ENCODE assay signal across 16 cellular contexts in the genomic region with DNA sequence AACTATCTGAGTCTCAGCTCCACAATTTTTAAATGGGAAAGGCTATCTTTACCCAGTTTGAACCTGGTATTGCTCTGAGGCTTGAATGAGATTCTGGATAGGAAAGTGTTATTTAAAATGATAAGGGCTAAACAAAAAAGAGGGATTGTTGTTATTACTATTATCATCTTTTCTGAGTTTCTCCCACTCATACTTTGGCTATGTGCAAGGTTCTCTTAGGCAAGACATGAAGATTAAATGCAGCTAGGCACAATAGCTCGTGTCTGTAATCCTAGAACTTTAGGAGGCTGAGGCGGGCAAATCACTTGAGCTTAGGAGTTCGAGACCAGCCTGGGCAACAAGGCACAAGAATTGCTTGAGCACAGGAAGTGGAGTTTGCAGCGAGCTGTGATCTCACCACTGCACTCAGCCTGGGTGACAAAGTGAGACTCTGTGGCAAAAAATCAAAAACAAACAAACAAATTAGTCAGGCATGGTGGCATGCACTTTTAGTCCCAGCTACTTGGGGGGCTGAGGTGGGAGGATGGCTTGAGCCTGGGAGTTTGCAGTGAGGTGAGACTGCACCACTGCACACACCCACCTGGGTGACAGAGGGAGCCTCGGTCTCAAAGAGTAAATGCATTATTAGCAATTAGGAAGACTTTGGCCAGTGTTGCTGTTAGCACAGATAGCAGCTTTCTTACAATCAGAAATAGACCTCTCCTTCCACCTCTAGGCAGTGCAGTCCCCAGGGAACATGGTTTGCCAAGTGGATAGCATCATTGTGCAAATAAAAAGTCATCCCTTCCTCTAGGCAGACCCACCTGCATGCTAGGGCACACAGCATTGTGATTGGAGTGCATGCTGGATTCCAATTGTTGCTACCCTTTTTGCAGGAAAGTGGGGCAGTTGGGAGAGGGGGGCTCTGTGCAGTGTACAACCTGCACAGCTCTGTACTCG.
DNase-seq lines count a peak whose midpoint lies in the region; ATAC-seq and TF ChIP-seq lines count a peak whose summit lies in the region.
"Had no signal": no experiment of that assay in that cellular context is flagged by ENCODE, and none has a peak within 500 bp of the region (broad histone marks: within the 10 kb centered on the region; RNA-seq: fewer than 3 reads in every experiment).

No MANE protein-coding gene starts in this region.

- POLR2A ChIA-PET in T-cell (lab: Charles Lee): no interaction called here

- H3K36me3 ChIP-seq in right atrium auricular region: no peaks in the 10 kb centered on the region
- H3K36me3 ChIP-seq: colonic mucosa, ovary, suprapubic skin had no signal

- H3K9me3 ChIP-seq in right cardiac atrium (ENCODE audit: control insufficient read depth, low read length) (no peaks in the 10 kb centered on the region), right atrium auricular region (no peaks in the 10 kb centered on the region)
- H3K9me3 ChIP-seq: colonic mucosa, ovary, suprapubic skin had no signal

- H3K36me3 Mint-ChIP-seq in central memory CD8-positive, alpha-beta T cell (ENCODE audit: insufficient read depth): no peaks in the 10 kb centered on the region
- no peaks in the 10 kb centered on the region for H3K36me3 Mint-ChIP-seq in T-cell

- H3K4me1 ChIP-seq in right cardiac atrium (ENCODE audit: control insufficient read depth, insufficient read depth, low read length): peaks cover 27% of the 10 kb centered on the region
- H3K4me1 ChIP-seq in right atrium auricular region: peaks cover 0 to 61% of the 10 kb centered on the region in 2 donors
- H3K4me1 ChIP-seq: colonic mucosa had no signal

- no peaks in the 10 kb centered on the region for H3K27me3 ChIP-seq in right cardiac atrium (ENCODE audit: control insufficient read depth, insufficient read depth)
- no peaks in the 10 kb centered on the region for H3K27me3 ChIP-seq in right atrium auricular region
- H3K27me3 ChIP-seq: colonic mucosa, ovary, suprapubic skin had no signal

- H3K27me3 Mint-ChIP-seq in central memory CD8-positive, alpha-beta T cell: no peaks in the 10 kb centered on the region
- H3K27me3 Mint-ChIP-seq in T-cell: peaks cover 0 to 2% of the 10 kb centered on the region in 2 donors

- TF ChIP-seq CTCF in right atrium auricular region (IDR thresholded peaks at IDR 0.05): no peak

- H3K4me3 Mint-ChIP-seq in central memory CD8-positive, alpha-beta T cell: no peak overlapping the region
- H3K4me3 Mint-ChIP-seq in T-cell: no peak overlapping the region
- H3K4me3 Mint-ChIP-seq: activated naive CD4-positive, alpha-beta T cell treated with anti-CD3 and anti-CD28 coated beads for 36 hours had no signal

- intact Hi-C loops in right cardiac atrium (cut with DNase I) (loop anchor here in 2 of 4 donors (5.0 to 10.0 kb wide), 2 partner anchors 90 to 137 kb away; no protein-coding TSS in a partner anchor), left cardiac atrium (cut with DNase I) (loop anchor here (5.0 to 10.0 kb wide), 2 partner anchors 83 to 85 kb away; no protein-coding TSS in a partner anchor)

- H3K27ac ChIP-seq in right cardiac atrium (ENCODE audit: low read length): peak overlapping the region; percentile 5
- peak overlapping the region in 1 of 2 donors; percentile 3 for H3K27ac ChIP-seq in right atrium auricular region
- H3K27ac ChIP-seq: colonic mucosa, ovary, suprapubic skin had no signal

- 63% methylated on average over 6 of the region's 6 CpGs for WGBS in right cardiac atrium

- CTCF ChIA-PET in T-cell (lab: Charles Lee): interaction anchor here in 1 of 2 donors (0.5 to 1.3 kb wide), 2 partner anchors 111 to 544 kb away, joined by 3 read pairs; no protein-coding TSS in a partner anchor

- no peak overlapping the region for H3K27ac Mint-ChIP-seq in central memory CD8-positive, alpha-beta T cell (ENCODE audit: low read depth)
- no peak overlapping the region for H3K27ac Mint-ChIP-seq in T-cell
- H3K27ac Mint-ChIP-seq: activated naive CD4-positive, alpha-beta T cell treated with anti-CD3 and anti-CD28 coated beads for 36 hours had no signal

- H3K4me1 Mint-ChIP-seq in central memory CD8-positive, alpha-beta T cell: peaks cover 35% of the 10 kb centered on the region
- peaks cover 13 to 28% (median 20%) of the 10 kb centered on the region in 3 donors for H3K4me1 Mint-ChIP-seq in T-cell

- ATAC-seq in right cardiac atrium: peak in 1 of 2 donors; percentile 4
- peak; percentile 58 for ATAC-seq in central memory CD8-positive, alpha-beta T cell (replicated peaks; ENCODE audit: extremely low read depth, poor library complexity, severe bottlenecking)
- ATAC-seq in T-cell (replicated peaks in 1 of 4): no peak
- no peak for ATAC-seq in HG02938 (IDR thresholded peaks at IDR 0.05; ENCODE audit: unreplicated experiment)
- no peak for ATAC-seq in left cardiac atrium
- ATAC-seq in GM19395 (IDR thresholded peaks at IDR 0.05; ENCODE audit: unreplicated experiment): no peak

- H3K4me3 ChIP-seq in right cardiac atrium (ENCODE audit: low read length): no peak overlapping the region
- no peak overlapping the region for H3K4me3 ChIP-seq in right atrium auricular region
- H3K4me3 ChIP-seq: colonic mucosa, ovary, suprapubic skin had no signal

- DNase-seq in right cardiac atrium (no peak), right atrium auricular region (ENCODE audit: low spot score) (no peak), NCI-H2107 treated with DMSO at 0.1 percent for 48 hours (lab: John Stamatoyannopoulos, UW; ENCODE audit: unreplicated experiment) (peak; percentile 51), T-cell (no peak), left cardiac atrium (no peak)
- DNase-seq in central memory CD8-positive, alpha-beta T cell (ENCODE audit: low spot score in 2 of 2): no peak
- DNase-seq: activated naive CD4-positive, alpha-beta T cell treated with anti-CD3 and anti-CD28 coated beads for 36 hours; colonic mucosa; KBM-7; NCI-H1048; NCI-H774; ovary; stimulated activated CD4-positive, alpha-beta T cell treated with anti-CD3 and anti-CD28 coated beads, Interleukin-4, amount 100 ng/mL, for 1 hour had no signal

- H3K9me3 Mint-ChIP-seq in central memory CD8-positive, alpha-beta T cell: no peaks in the 10 kb centered on the region
- H3K9me3 Mint-ChIP-seq in T-cell: no peaks in the 10 kb centered on the region
- H3K9me3 Mint-ChIP-seq: activated naive CD4-positive, alpha-beta T cell treated with anti-CD3 and anti-CD28 coated beads for 36 hours had no signal
